Comparison of ENCODE assay signal across 28 cellular contexts in the genomic region with DNA sequence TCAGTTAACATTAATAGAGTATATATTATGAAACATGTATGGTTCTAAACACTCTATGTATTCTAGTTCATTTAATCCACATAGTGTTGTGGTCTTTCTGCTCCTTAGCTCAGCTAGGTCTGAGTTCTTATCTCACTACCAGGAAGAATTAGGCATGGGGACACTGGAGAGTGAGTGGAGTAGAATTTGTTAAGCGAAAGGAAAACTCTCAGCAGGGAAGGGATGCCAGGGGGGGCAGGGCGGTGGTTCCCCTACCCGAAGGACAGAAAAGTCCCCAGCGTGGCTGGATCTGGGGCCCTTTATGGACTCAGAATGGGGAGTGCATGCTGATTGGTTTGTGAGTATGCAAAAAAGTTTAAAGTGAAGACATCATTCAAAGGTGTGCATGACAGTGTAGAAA.
"Had no signal": no experiment of that assay in that cellular context is flagged by ENCODE, and none has a peak within 500 bp of the region (broad histone marks: within the 10 kb centered on the region; RNA-seq: fewer than 3 reads in every experiment).

No MANE protein-coding gene starts in this region.

- H3K27ac Mint-ChIP-seq: activated B cell treated with CpG ODN at 0.5 μM for 24 hours; activated CD8-positive, alpha-beta T cell treated with anti-CD3 and anti-CD28 coated beads for 36 hours; activated naive CD8-positive, alpha-beta T cell; activated T-helper 17 cell treated with anti-CD3 and anti-CD28 coated beads, Interleukin-2, amount 50 U/mL, for 72 hours; effector memory CD8-positive, alpha-beta T cell had no signal

- H3K9me3 ChIP-seq: body of pancreas, esophagus muscularis mucosa, gastrocnemius medialis had no signal

- H3K9me3 Mint-ChIP-seq: activated B cell treated with CpG ODN at 0.5 μM for 24 hours; activated CD8-positive, alpha-beta T cell treated with anti-CD3 and anti-CD28 coated beads for 36 hours; activated T-cell treated with anti-CD3 and anti-CD28 coated beads, Interleukin-2, amount 50 U/mL, for 4 hours; activated T-helper 17 cell treated with anti-CD3 and anti-CD28 coated beads, Interleukin-2, amount 50 U/mL, for 72 hours had no signal

- H3K27me3 Mint-ChIP-seq: activated CD8-positive, alpha-beta T cell treated with anti-CD3 and anti-CD28 coated beads for 36 hours; activated naive CD8-positive, alpha-beta T cell; activated T-helper 17 cell treated with anti-CD3 and anti-CD28 coated beads, Interleukin-2, amount 50 U/mL, for 72 hours; effector memory CD8-positive, alpha-beta T cell had no signal

- DNase-seq: activated B cell treated with CpG ODN at 0.5 μM for 24 hours; activated CD4-positive, alpha-beta T cell treated with anti-CD3 and anti-CD28 coated beads for 48 hours; activated CD4-positive, alpha-beta T cell treated with anti-CD3 and anti-CD28 coated beads, Interleukin-2, amount 50 U/mL, for 1 hour; activated CD4-positive, alpha-beta T cell treated with anti-CD3 and anti-CD28 coated beads, Interleukin-2, amount 50 U/mL, for 48 hours; activated CD8-positive, alpha-beta memory T cell treated with anti-CD3 and anti-CD28 coated beads for 24 hours; activated CD8-positive, alpha-beta T cell treated with anti-CD3 and anti-CD28 coated beads for 36 hours; activated effector memory CD4-positive, alpha-beta T cell treated with Interleukin-2 at 50 U/mL for 16 hours; activated gamma-delta T cell treated with Interleukin-2 at 50 U/mL for 16 hours; activated naive CD4-positive, alpha-beta T cell treated with anti-CD3 and anti-CD28 coated beads, Interleukin-2, amount 50 U/mL, for 16 hours; activated naive CD4-positive, alpha-beta T cell treated with Interleukin-2 at 50 U/mL for 16 hours; activated T-cell treated with anti-CD3 and anti-CD28 coated beads, Interleukin-2, amount 50 U/mL, for 4 hours; amniotic stem cell; aorta; body of pancreas; caudate nucleus; cortex of kidney; dermis blood vessel endothelial cell; effector CD4-positive, alpha-beta T cell; effector memory CD8-positive, alpha-beta T cell; erythroblast; foreskin keratinocyte; gastrocnemius medialis; T-helper 2 cell had no signal

- H3K4me1 Mint-ChIP-seq: activated B cell treated with CpG ODN at 0.5 μM for 24 hours; activated T-helper 17 cell treated with anti-CD3 and anti-CD28 coated beads, Interleukin-2, amount 50 U/mL, for 72 hours had no signal

- H3K27me3 ChIP-seq: body of pancreas, esophagus muscularis mucosa, foreskin keratinocyte, gastrocnemius medialis had no signal

- H3K4me3 ChIP-seq: body of pancreas, esophagus muscularis mucosa, gastrocnemius medialis had no signal

- H3K27ac ChIP-seq: body of pancreas, esophagus muscularis mucosa, foreskin keratinocyte, gastrocnemius medialis, VCaP had no signal

- H3K36me3 Mint-ChIP-seq: activated naive CD8-positive, alpha-beta T cell had no signal

- H3K4me1 ChIP-seq: body of pancreas, esophagus muscularis mucosa, foreskin keratinocyte, gastrocnemius medialis had no signal

- ATAC-seq: activated CD4-positive, CD25-positive, alpha-beta regulatory T cell treated with anti-CD3 and anti-CD28 coated beads, Interleukin-2, amount 50 U/mL, for 24 hours; activated CD8-positive, alpha-beta T cell treated with anti-CD3 and anti-CD28 coated beads for 36 hours; activated T-cell treated with anti-CD3 and anti-CD28 coated beads, Interleukin-2, amount 50 U/mL, for 4 hours; activated T-helper 17 cell treated with anti-CD3 and anti-CD28 coated beads, Interleukin-2, amount 50 U/mL, for 72 hours; body of pancreas; effector memory CD8-positive, alpha-beta T cell; foreskin keratinocyte; gastrocnemius medialis had no signal

- H3K36me3 ChIP-seq: esophagus muscularis mucosa, gastrocnemius medialis had no signal

- H3K4me3 Mint-ChIP-seq: activated B cell treated with CpG ODN at 0.5 μM for 24 hours; activated CD8-positive, alpha-beta T cell treated with anti-CD3 and anti-CD28 coated beads for 36 hours; activated naive CD8-positive, alpha-beta T cell; activated T-cell treated with anti-CD3 and anti-CD28 coated beads, Interleukin-2, amount 50 U/mL, for 4 hours; activated T-helper 17 cell treated with anti-CD3 and anti-CD28 coated beads, Interleukin-2, amount 50 U/mL, for 72 hours; effector memory CD8-positive, alpha-beta T cell had no signal
